ENCODE assay signal across 1 cellular context in genomic region chr2:105593221-105593967, GRCh38.
TF ChIP-seq lines count a peak whose summit lies in the region.

No MANE protein-coding gene starts in this region.

TF ChIP-seq in GM23338, 12 proteins besides CTCF, POLR2A, EP300 and RAD21:
- TF ChIP-seq STAT1 (IDR thresholded peaks at IDR 0.05; ENCODE audit: unreplicated experiment) (no peak), POLR2AphosphoS5 (IDR thresholded peaks at IDR 0.05; ENCODE audit: low read depth) (no peak), ZNF331 (CRISPR knock-in tag; IDR thresholded peaks at IDR 0.05; ENCODE audit: low read depth) (no peak), REST (IDR thresholded peaks at IDR 0.05; ENCODE audit: unreplicated experiment) (no peak)
